In genomic region chr2:45192991-45193390, GRCh38 we compare ENCODE assay signal across 19 cellular contexts.
A peak's percentile ranks its signal among the peaks of the same experiment; 100 is the strongest.
DNase-seq lines count a peak whose midpoint lies in the region; TF ChIP-seq lines count a peak whose summit lies in the region.
"Had no signal": no experiment of that assay in that cellular context is flagged by ENCODE, and none has a peak within 500 bp of the region (broad histone marks: within the 10 kb centered on the region; RNA-seq: fewer than 3 reads in every experiment).

No MANE protein-coding gene starts in this region.

- no peaks in the 10 kb centered on the region for H3K4me1 Mint-ChIP-seq in neural crest cell
- H3K4me1 Mint-ChIP-seq in activated T-helper 2 cell treated with anti-CD3 and anti-CD28 coated beads, Interferon-gamma antibody, Interleukin-2, Interleukin-4, amounts not matched to agents 10 μg/mL and 5 μg/mL and 100 μg/mL, durations not matched to agents 14 hours and 24 hours and 36 hours (ENCODE audit: low read depth) = no peaks in the 10 kb centered on the region
- H3K4me1 Mint-ChIP-seq: B cell had no signal

- TF ChIP-seq CTCF in hepatocyte (IDR thresholded peaks at IDR 0.05; ENCODE audit: poor library complexity) (no peak), neural crest cell (conservative IDR thresholded peaks at IDR 0.05) (no peak), vagina (IDR thresholded peaks at IDR 0.05) (no peak)

- no peaks in the 10 kb centered on the region for H4K20me1 ChIP-seq in hepatocyte (ENCODE audit: insufficient read depth, poor library complexity, severe bottlenecking)
- H4K20me1 ChIP-seq: BLaER1 treated with 17β-estradiol and CSF1 and Interleukin-3, amounts not matched to agents 10 nM and 100 nM had no signal

- no peak for DNase-seq in hepatocyte (ENCODE audit: low spot score)
- peak; percentile 75 for DNase-seq in myocyte (ENCODE audit: low read depth)
- DNase-seq in neural crest cell (ENCODE audit: low read depth, low spot score) = no peak
- no peak for DNase-seq in vagina (ENCODE audit: extremely low spot score in 2 of 2)
- DNase-seq in nucleus accumbens (lab: John Stamatoyannopoulos, UW) = no peak
- DNase-seq in AML-193 (lab: John Stamatoyannopoulos, UW) = no peak
- no peak for DNase-seq in HPDE6-E6E7 (ENCODE audit: extremely low spot score)
- no peak for DNase-seq in activated T-helper 2 cell treated with anti-CD3 and anti-CD28 coated beads, Interferon-gamma antibody, Interleukin-2, Interleukin-4, amounts not matched to agents 10 μg/mL and 5 μg/mL and 100 μg/mL, durations not matched to agents 14 hours and 24 hours and 36 hours (ENCODE audit: low spot score)
- DNase-seq: 8988T; ACHN; Caco-2; Calu3; CD4-positive, alpha-beta T cell; CD8-positive, alpha-beta T cell; DMS79 treated with DMSO at 0.1 percent for 48 hours; GF-D8 had no signal

- H3K36me3 Mint-ChIP-seq in neural crest cell (ENCODE audit: low read depth) = no peaks in the 10 kb centered on the region
- H3K36me3 Mint-ChIP-seq in activated T-helper 2 cell treated with anti-CD3 and anti-CD28 coated beads, Interferon-gamma antibody, Interleukin-2, Interleukin-4, amounts not matched to agents 10 μg/mL and 5 μg/mL and 100 μg/mL, durations not matched to agents 14 hours and 24 hours and 36 hours (ENCODE audit: low read depth) = no peaks in the 10 kb centered on the region
- H3K36me3 Mint-ChIP-seq: CD8-positive, alpha-beta T cell had no signal

- 94% methylated on average over 4 of the region's 4 CpGs for WGBS in hepatocyte (ENCODE audit: low lambda C conversion rate, missing lambda C conversion rate)

- no peaks in the 10 kb centered on the region for H3K79me2 ChIP-seq in hepatocyte

- H3K4me3 ChIP-seq in hepatocyte (no peak overlapping the region), vagina (no peak overlapping the region)
- H3K4me3 ChIP-seq: BLaER1 treated with 17β-estradiol and CSF1 and Interleukin-3, amounts not matched to agents 10 nM and 100 nM had no signal

- H3K9me2 ChIP-seq in hepatocyte (replicated peaks; ENCODE audit: insufficient read depth) = no peaks in the 10 kb centered on the region

- H3K27ac ChIP-seq in hepatocyte (peak overlapping the region; percentile 60), vagina (peak overlapping the region; percentile 33)
- H3K27ac ChIP-seq: BLaER1 treated with 17β-estradiol and CSF1 and Interleukin-3, amounts not matched to agents 10 nM and 100 nM; C4-2B had no signal

- H2AFZ ChIP-seq in hepatocyte = no peak overlapping the region

- H3K27ac Mint-ChIP-seq in neural crest cell (ENCODE audit: unreplicated experiment) = peak overlapping the region; percentile 51
- no peak overlapping the region for H3K27ac Mint-ChIP-seq in activated T-helper 2 cell treated with anti-CD3 and anti-CD28 coated beads, Interferon-gamma antibody, Interleukin-2, Interleukin-4, amounts not matched to agents 10 μg/mL and 5 μg/mL and 100 μg/mL, durations not matched to agents 14 hours and 24 hours and 36 hours
- H3K27ac Mint-ChIP-seq: B cell; CD4-positive, alpha-beta T cell; CD8-positive, alpha-beta T cell had no signal

- H3K9me3 ChIP-seq in hepatocyte (ENCODE audit: low read depth) (no peaks in the 10 kb centered on the region), vagina (no peaks in the 10 kb centered on the region)

- peaks cover 18% of the 10 kb centered on the region for H3K27me3 Mint-ChIP-seq in neural crest cell (ENCODE audit: low read depth)
- H3K27me3 Mint-ChIP-seq in activated T-helper 2 cell treated with anti-CD3 and anti-CD28 coated beads, Interferon-gamma antibody, Interleukin-2, Interleukin-4, amounts not matched to agents 10 μg/mL and 5 μg/mL and 100 μg/mL, durations not matched to agents 14 hours and 24 hours and 36 hours (ENCODE audit: low read depth) = peaks cover 15% of the 10 kb centered on the region

- no peaks in the 10 kb centered on the region for H3K36me3 ChIP-seq in hepatocyte (replicated peaks; ENCODE audit: insufficient read depth, low read depth)
- H3K36me3 ChIP-seq in vagina = no peaks in the 10 kb centered on the region

- no peaks in the 10 kb centered on the region for H3K4me1 ChIP-seq in hepatocyte (ENCODE audit: insufficient read depth)
- H3K4me1 ChIP-seq in vagina = peaks cover 6% of the 10 kb centered on the region
- H3K4me1 ChIP-seq: Caco-2 had no signal

- no peak overlapping the region for H3K4me2 ChIP-seq in hepatocyte

- H3K27me3 ChIP-seq in hepatocyte = no peaks in the 10 kb centered on the region
- H3K27me3 ChIP-seq in vagina = no peaks in the 10 kb centered on the region
- H3K27me3 ChIP-seq: BLaER1 treated with 17β-estradiol and CSF1 and Interleukin-3, amounts not matched to agents 10 nM and 100 nM had no signal

- no peak for TF ChIP-seq POLR2A in vagina (IDR thresholded peaks at IDR 0.05)

- H3K9me3 Mint-ChIP-seq in neural crest cell = no peaks in the 10 kb centered on the region
- H3K9me3 Mint-ChIP-seq in activated T-helper 2 cell treated with anti-CD3 and anti-CD28 coated beads, Interferon-gamma antibody, Interleukin-2, Interleukin-4, amounts not matched to agents 10 μg/mL and 5 μg/mL and 100 μg/mL, durations not matched to agents 14 hours and 24 hours and 36 hours = no peaks in the 10 kb centered on the region
- H3K9me3 Mint-ChIP-seq: CD4-positive, alpha-beta T cell; CD8-positive, alpha-beta T cell had no signal

- H3K4me3 Mint-ChIP-seq in neural crest cell = no peak overlapping the region
- no peak overlapping the region for H3K4me3 Mint-ChIP-seq in activated T-helper 2 cell treated with anti-CD3 and anti-CD28 coated beads, Interferon-gamma antibody, Interleukin-2, Interleukin-4, amounts not matched to agents 10 μg/mL and 5 μg/mL and 100 μg/mL, durations not matched to agents 14 hours and 24 hours and 36 hours (ENCODE audit: low read depth)
- H3K4me3 Mint-ChIP-seq: B cell; CD4-positive, alpha-beta T cell; CD8-positive, alpha-beta T cell had no signal

- intact Hi-C loops in vagina (cut with DNase I) = no loop called here
- intact Hi-C loops in activated T-helper 2 cell treated with anti-CD3 and anti-CD28 coated beads, Interferon-gamma antibody, Interleukin-2, Interleukin-4, amounts not matched to agents 10 μg/mL and 5 μg/mL and 100 μg/mL, durations not matched to agents 14 hours and 24 hours and 36 hours (cut with micrococcal nuclease) = no loop called here
